13 cellular contexts compared by ENCODE assay signal in genomic region chr6:2861822-2862164, GRCh38. TPM values are rescaled to one million over a fixed set of nuclear protein-coding genes. Genes with fewer than 3 reads are reported as not detected.
DNase-seq lines count a peak whose midpoint lies in the region; ATAC-seq and TF ChIP-seq lines count a peak whose summit lies in the region.
"Had no signal": no experiment of that assay in that cellular context is flagged by ENCODE, and none has a peak within 500 bp of the region (broad histone marks: within the 10 kb centered on the region; RNA-seq: fewer than 3 reads in every experiment).

No MANE protein-coding gene starts in this region.

- H3K9me3 ChIP-seq in CD4-positive, alpha-beta memory T cell (ENCODE audit: control insufficient read depth in 1 of 2, low read length in 2 of 2), result no peaks in the 10 kb centered on the region
- H3K9me3 ChIP-seq in psoas muscle, result no peaks in the 10 kb centered on the region
- H3K9me3 ChIP-seq: right atrium auricular region, uterus had no signal

- no peaks in the 10 kb centered on the region for H3K27me3 Mint-ChIP-seq in CD4-positive, alpha-beta memory T cell
- no peaks in the 10 kb centered on the region for H3K27me3 Mint-ChIP-seq in activated CD8-positive, alpha-beta T cell treated with anti-CD3 and anti-CD28 coated beads, Interleukin-2, amount 10 ng/mL, durations not matched to agents 7 days and 5 days (ENCODE audit: low read depth)
- H3K27me3 Mint-ChIP-seq in naive B cell, result no peaks in the 10 kb centered on the region

- no peak for TF ChIP-seq CTCF in psoas muscle (IDR thresholded peaks at IDR 0.05)

- CTCF ChIA-PET in CD4-positive, alpha-beta memory T cell (lab: Charles Lee; ENCODE audit: partially characterized antibody), result interaction anchor here (1.2 to 1.7 kb wide), 2 partner anchors 8 to 16 kb away, joined by 6 read pairs; no protein-coding TSS in a partner anchor
- CTCF ChIA-PET in activated CD8-positive, alpha-beta T cell treated with anti-CD3 and anti-CD28 coated beads, Interleukin-2, amount 10 ng/mL, durations not matched to agents 7 days and 5 days (lab: Charles Lee), result interaction anchor here (0.7 to 1.6 kb wide), 6 partner anchors 8 to 70 kb away, joined by 3 to 6 read pairs (median 3); no protein-coding TSS in a partner anchor

- peaks cover 0 to 4% of the 10 kb centered on the region in 2 donors for H3K36me3 Mint-ChIP-seq in CD4-positive, alpha-beta memory T cell
- H3K36me3 Mint-ChIP-seq in activated CD8-positive, alpha-beta T cell treated with anti-CD3 and anti-CD28 coated beads, Interleukin-2, amount 10 ng/mL, durations not matched to agents 7 days and 5 days (ENCODE audit: low read depth), result peaks cover 25% of the 10 kb centered on the region
- peaks cover 4 to 8% of the 10 kb centered on the region in 2 donors for H3K36me3 Mint-ChIP-seq in naive B cell

- peak; percentile 14 for TF ChIP-seq POLR2A in GM15510 (IDR thresholded peaks at IDR 0.05; ENCODE audit: borderline replicate concordance, extremely low read depth, insufficient read length)

- H3K4me3 ChIP-seq in CD4-positive, alpha-beta memory T cell (ENCODE audit: low read length in 2 of 2), result no peak overlapping the region
- no peak overlapping the region for H3K4me3 ChIP-seq in psoas muscle
- H3K4me3 ChIP-seq: right atrium auricular region, uterus had no signal

- H3K4me3 Mint-ChIP-seq in CD4-positive, alpha-beta memory T cell, result peak overlapping the region in 6 of 8 donors; percentile 45 to 71 (median 68)
- peak overlapping the region; percentile 44 for H3K4me3 Mint-ChIP-seq in activated CD8-positive, alpha-beta T cell treated with anti-CD3 and anti-CD28 coated beads, Interleukin-2, amount 10 ng/mL, durations not matched to agents 7 days and 5 days
- H3K4me3 Mint-ChIP-seq in naive B cell, result peak overlapping the region in 6 of 8 donors; percentile 37 to 87 (median 76)
- H3K4me3 Mint-ChIP-seq: neural crest cell had no signal

- no peaks in the 10 kb centered on the region for H3K36me3 ChIP-seq in CD4-positive, alpha-beta memory T cell (ENCODE audit: insufficient read depth, low read length)
- no peaks in the 10 kb centered on the region for H3K36me3 ChIP-seq in psoas muscle (ENCODE audit: insufficient read depth in 1 of 2, low read depth in 1 of 2)
- H3K36me3 ChIP-seq: right atrium auricular region, uterus had no signal

- H3K27ac ChIP-seq in CD4-positive, alpha-beta memory T cell (ENCODE audit: low read depth, low read length), result peak overlapping the region; percentile 42
- no peak overlapping the region for H3K27ac ChIP-seq in psoas muscle
- H3K27ac ChIP-seq: foreskin keratinocyte, right atrium auricular region, uterus had no signal

- peaks cover 52 to 89% (median 72%) of the 10 kb centered on the region in 4 donors for H3K4me1 Mint-ChIP-seq in CD4-positive, alpha-beta memory T cell
- H3K4me1 Mint-ChIP-seq in activated CD8-positive, alpha-beta T cell treated with anti-CD3 and anti-CD28 coated beads, Interleukin-2, amount 10 ng/mL, durations not matched to agents 7 days and 5 days (ENCODE audit: low read depth), result peaks cover 86% of the 10 kb centered on the region
- peaks cover 71 to 94% (median 93%) of the 10 kb centered on the region in 3 donors for H3K4me1 Mint-ChIP-seq in naive B cell

- WGBS in psoas muscle, 3 donors, result 96 to 100% (median 100%) methylated on average over 1 of the region's 1 CpG

- H3K9me3 Mint-ChIP-seq in CD4-positive, alpha-beta memory T cell, result no peaks in the 10 kb centered on the region
- H3K9me3 Mint-ChIP-seq in activated CD8-positive, alpha-beta T cell treated with anti-CD3 and anti-CD28 coated beads, Interleukin-2, amount 10 ng/mL, durations not matched to agents 7 days and 5 days (ENCODE audit: insufficient read depth), result peaks cover 4% of the 10 kb centered on the region
- peaks cover 0 to 4% (median 0%) of the 10 kb centered on the region in 7 donors for H3K9me3 Mint-ChIP-seq in naive B cell

- peaks cover 59% of the 10 kb centered on the region for H3K4me1 ChIP-seq in CD4-positive, alpha-beta memory T cell (ENCODE audit: insufficient read depth, low read length)
- H3K4me1 ChIP-seq in psoas muscle, result peaks cover 13% of the 10 kb centered on the region

- peak overlapping the region; percentile 82 to 100 (median 93) for H3K27ac Mint-ChIP-seq in CD4-positive, alpha-beta memory T cell
- peak overlapping the region; percentile 89 for H3K27ac Mint-ChIP-seq in activated CD8-positive, alpha-beta T cell treated with anti-CD3 and anti-CD28 coated beads, Interleukin-2, amount 10 ng/mL, durations not matched to agents 7 days and 5 days
- peak overlapping the region; percentile 86 to 99 (median 98) for H3K27ac Mint-ChIP-seq in naive B cell

- no peaks in the 10 kb centered on the region for H3K27me3 ChIP-seq in CD4-positive, alpha-beta memory T cell (ENCODE audit: insufficient read depth, low read length)
- no peaks in the 10 kb centered on the region for H3K27me3 ChIP-seq in psoas muscle (ENCODE audit: insufficient read depth in 3 of 3, low read length in 2 of 3)
- H3K27me3 ChIP-seq: foreskin keratinocyte, right atrium auricular region, uterus had no signal

- ATAC-seq in activated CD8-positive, alpha-beta T cell treated with anti-CD3 and anti-CD28 coated beads, Interleukin-2, amount 10 ng/mL, durations not matched to agents 7 days and 5 days, result no peak
- ATAC-seq in naive B cell (ENCODE audit: low read depth in 2 of 2), result no peak
- no peak for ATAC-seq in psoas muscle
- ATAC-seq in GM21423 (IDR thresholded peaks at IDR 0.05; ENCODE audit: unreplicated experiment), result no peak
- ATAC-seq: foreskin keratinocyte had no signal

- intact Hi-C loops in CD4-positive, alpha-beta memory T cell (cut with micrococcal nuclease), result no loop called here
- intact Hi-C loops in psoas muscle (cut with DNase I), result no loop called here
- intact Hi-C loops in posterior cingulate gyrus (cut with DNase I), result no loop called here

- DNase-seq in CD4-positive, alpha-beta memory T cell, result no peak
- no peak for DNase-seq in activated CD8-positive, alpha-beta T cell treated with anti-CD3 and anti-CD28 coated beads, Interleukin-2, amount 10 ng/mL, durations not matched to agents 7 days and 5 days
- no peak for DNase-seq in naive B cell
- no peak for DNase-seq in psoas muscle
- DNase-seq in posterior cingulate gyrus, result no peak
- DNase-seq: foreskin keratinocyte; NCI-H1436; NK-92 treated with Interleukin-12 subunit alpha and Interleukin-12 subunit beta, amount 100 ng/mL, for 24 hours; uterus had no signal

- POLR2A ChIA-PET in CD4-positive, alpha-beta memory T cell (lab: Charles Lee; ENCODE audit: partially characterized antibody), result interaction anchor here (1.4 to 2.0 kb wide), 4 partner anchors 13 to 96 kb away, joined by 3 to 7 read pairs (median 6); partner anchors contain the start of genes SERPINB1 and WRNIP1
- POLR2A ChIA-PET in activated CD8-positive, alpha-beta T cell treated with anti-CD3 and anti-CD28 coated beads, Interleukin-2, amount 10 ng/mL, durations not matched to agents 7 days and 5 days (lab: Charles Lee), result interaction anchor here (0.9 to 2.1 kb wide), 6 partner anchors 9 to 79 kb away, joined by 3 to 24 read pairs (median 4); partner anchors contain the start of gene SERPINB9

RNA-seq across cellular contexts. Expression of gene SERPINB1, which starts 20.1 kb away (rescaled TPM):
- total RNA-seq in CD4-positive, alpha-beta memory T cell, result 10 to 100 TPM; 56.7 to 58.0 TPM
- 100 to 1,000 TPM; 126 to 159 TPM for polyA plus RNA-seq in CD4-positive, alpha-beta memory T cell
- 10 to 100 TPM; 55.1 to 57.1 TPM for total RNA-seq in activated CD8-positive, alpha-beta T cell treated with anti-CD3 and anti-CD28 coated beads, Interleukin-2, amount 10 ng/mL, durations not matched to agents 7 days and 5 days
- 100 to 1,000 TPM in 2 of 6 donors, 10 to 100 TPM in 4; 84.7 to 107 (median 93.7) TPM for polyA plus RNA-seq in naive B cell (ENCODE audit: low read depth in 6 of 6)
- total RNA-seq in psoas muscle, result 10 to 100 TPM; 10.2 to 62.0 (median 52.2) TPM
- polyA plus RNA-seq in psoas muscle, result 100 to 1,000 TPM in 1 of 3 donors, 10 to 100 TPM in 2; 28.1 to 131 (median 33.4) TPM

RNA-seq across cellular contexts. Expression of gene SERPINB9, which starts 41.3 kb away (rescaled TPM):
- total RNA-seq in CD4-positive, alpha-beta memory T cell, result 10 to 100 TPM; 83.2 to 88.5 TPM
- 10 to 100 TPM; 20.4 to 41.0 TPM for polyA plus RNA-seq in CD4-positive, alpha-beta memory T cell
- total RNA-seq in activated CD8-positive, alpha-beta T cell treated with anti-CD3 and anti-CD28 coated beads, Interleukin-2, amount 10 ng/mL, durations not matched to agents 7 days and 5 days, result 10 to 100 TPM; 36.9 to 38.1 TPM
- polyA plus RNA-seq in naive B cell (ENCODE audit: low read depth in 6 of 6) (10 to 100 TPM; 18.2 to 35.2 (median 27.7) TPM), psoas muscle (1 to 10 TPM in 2 of 3 donors, under 1 TPM in 1; 0.74 to 1.1 (median 1.0) TPM)
- 1 to 10 TPM; 1.9 to 3.1 (median 2.2) TPM for total RNA-seq in psoas muscle

Comparison
In these comparisons a context has a peak if more than half of its experiments do, and no peak if none do; other contexts are left out.
1. RNA of gene SERPINB9, which starts 41.3 kb away (total RNA-seq): 83.2 to 88.5 TPM in CD4-positive, alpha-beta memory T cell and 36.9 to 38.1 TPM in activated CD8-positive, alpha-beta T cell treated with anti-CD3 and anti-CD28 coated beads, Interleukin-2, amount 10 ng/mL, durations not matched to agents 7 days and 5 days; 1.9 to 3.1 TPM in psoas muscle; every median in the first group is over 4 times any median in the second.
2. Peak in every context shown above with its lines, with median percentiles within 50 percentile points of each other: H3K27ac Mint-ChIP-seq and H3K4me3 Mint-ChIP-seq.